In genomic region chr2:137000790-137001189, GRCh38 we compare ENCODE assay signal across 17 cellular contexts.
"Had no signal": no experiment of that assay in that cellular context is flagged by ENCODE, and none has a peak within 500 bp of the region (broad histone marks: within the 10 kb centered on the region; RNA-seq: fewer than 3 reads in every experiment).

No MANE protein-coding gene starts in this region.

- H3K4me3 ChIP-seq: gastroesophageal sphincter, left ventricle myocardium inferior, prostate gland, spleen had no signal

- H3K36me3 ChIP-seq: brain microvascular endothelial cell, gastroesophageal sphincter, left ventricle myocardium inferior, prostate gland, spleen had no signal

- H3K27me3 ChIP-seq: brain microvascular endothelial cell, gastroesophageal sphincter, spleen had no signal

- H3K4me1 ChIP-seq: gastroesophageal sphincter, left ventricle myocardium inferior, prostate gland, spleen had no signal

- H3K27ac ChIP-seq: brain microvascular endothelial cell, epithelial cell of prostate, gastroesophageal sphincter, left ventricle myocardium inferior, prostate gland, spleen had no signal

- ATAC-seq: effector memory CD8-positive, alpha-beta T cell; gastroesophageal sphincter; sciatic nerve had no signal

- DNase-seq: activated CD4-positive, alpha-beta T cell treated with anti-CD3 and anti-CD28 coated beads, Interleukin-2, amount 50 U/mL, for 1 hour; activated effector memory CD4-positive, alpha-beta T cell treated with Interleukin-2 at 50 U/mL for 16 hours; activated T-cell treated with anti-CD3 and anti-CD28 coated beads, Interleukin-2, amount 50 U/mL, for 1 hour; amygdala; brain microvascular endothelial cell; effector memory CD8-positive, alpha-beta T cell; islet precursor cell; left ventricle myocardium inferior; nephron progenitor cell; spleen; stimulated activated CD4-positive, alpha-beta T cell treated with anti-CD3 and anti-CD28 coated beads, Interleukin-1b, Interleukin-23, amount 100 ng/mL, for 48 hours; stimulated activated naive CD4-positive, alpha-beta T cell; trophoblast cell had no signal

- H3K9me3 ChIP-seq: gastroesophageal sphincter, left ventricle myocardium inferior, prostate gland, spleen had no signal
